8 cellular contexts compared by ENCODE assay signal in the genomic region with DNA sequence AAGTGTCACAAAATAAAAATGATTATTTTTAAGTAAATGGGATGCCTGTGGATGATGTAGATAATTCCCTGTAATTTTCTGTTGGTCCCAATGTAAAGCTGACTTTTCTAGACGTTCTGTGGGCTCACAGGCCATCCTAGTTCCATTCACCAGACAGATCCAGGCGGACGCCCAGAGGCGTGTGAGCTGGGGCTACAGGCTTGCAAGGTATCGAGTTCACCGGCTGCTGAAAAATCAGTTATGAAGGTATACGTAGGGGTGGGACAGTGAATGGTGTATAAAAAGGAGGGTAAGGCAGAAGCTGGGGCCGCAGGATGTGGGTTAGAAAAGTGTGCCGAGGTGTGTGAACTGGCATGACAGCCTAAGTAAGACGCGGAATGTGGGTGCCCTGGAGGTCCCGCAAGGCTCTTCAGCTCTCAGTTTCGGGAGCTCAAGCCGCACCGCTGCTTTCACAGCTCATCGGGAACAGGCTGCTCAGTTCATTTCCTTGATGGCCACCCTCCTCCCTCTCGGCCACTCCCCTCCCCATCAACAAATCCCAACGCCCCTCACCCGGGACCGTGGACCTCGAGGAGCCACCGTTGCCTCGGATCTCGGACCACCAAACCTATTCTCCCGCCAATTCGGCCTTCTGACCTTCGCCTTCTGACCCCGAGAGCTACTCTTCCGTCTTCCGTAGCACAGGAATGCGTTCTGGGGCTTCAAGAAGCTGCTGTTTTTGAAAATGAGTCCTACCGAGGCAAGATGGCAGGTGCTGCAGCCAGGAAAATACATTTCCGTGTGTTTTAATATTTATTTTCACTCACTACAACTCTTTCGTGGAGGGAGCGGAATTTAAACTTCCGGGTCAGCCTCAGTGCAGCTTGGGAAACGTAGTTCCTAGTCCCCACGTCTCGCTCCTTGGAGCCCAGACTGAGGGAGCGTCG. TPM values are rescaled to one million over a fixed set of nuclear protein-coding genes. Genes with fewer than 3 reads are reported as not detected.
DNase-seq lines count a peak whose midpoint lies in the region; ATAC-seq lines count a peak whose summit lies in the region.

A gene with protein sequence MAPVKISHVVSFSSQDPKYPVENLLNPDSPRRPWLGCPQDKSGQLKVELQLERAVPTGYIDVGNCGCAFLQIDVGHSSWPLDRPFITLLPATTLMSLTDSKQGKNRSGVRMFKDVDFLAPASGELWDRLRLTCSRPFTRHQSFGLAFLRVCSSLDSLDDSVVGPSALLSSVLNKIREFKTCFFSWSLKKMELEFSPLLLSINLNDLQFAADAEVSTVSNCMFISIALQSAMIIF (minus strand): TSS at position 782 of the 926 bp plus-strand sequence. CDS start 5,241 bp downstream, outside the sequence.

- H3K9me3 ChIP-seq in esophagus (ENCODE audit: control insufficient read depth in 2 of 2, insufficient read depth in 1 of 2, low read depth in 1 of 2, low read length in 1 of 2), result no peaks in the 10 kb centered on the region
- no peaks in the 10 kb centered on the region for H3K9me3 ChIP-seq in naive thymus-derived CD4-positive, alpha-beta T cell (ENCODE audit: control insufficient read depth in 2 of 3, low read length in 3 of 3)

- 1% methylated on average over 41 of the region's 41 CpGs for WGBS in esophagus, 2 donors

- peak within 1 kb of the TSS; percentile 94 to 100 (median 98) for H3K27ac Mint-ChIP-seq in naive thymus-derived CD4-positive, alpha-beta T cell
- peak within 1 kb of the TSS; percentile 100 for H3K27ac Mint-ChIP-seq in stimulated activated naive CD8-positive, alpha-beta T cell treated with anti-CD3 and anti-CD28 coated beads, Interleukin-15, Interleukin-2, amounts not matched to agents 100 ng/mL and 50 ng/mL, for 24 hours

- H3K27ac ChIP-seq in esophagus (ENCODE audit: low read depth in 2 of 2, low read length in 1 of 2), result peak within 1 kb of the TSS; percentile 88 to 98
- H3K27ac ChIP-seq in naive thymus-derived CD4-positive, alpha-beta T cell (ENCODE audit: low read depth, low read length), result peak within 1 kb of the TSS; percentile 88

- ATAC-seq in GM21390 (IDR thresholded peaks at IDR 0.05; ENCODE audit: unreplicated experiment), result peak; percentile 66
- ATAC-seq in naive thymus-derived CD4-positive, alpha-beta T cell, result peak; percentile 90

- DNase-seq in DMS 273 treated with DMSO at 0.1 percent for 48 hours (lab: John Stamatoyannopoulos, UW) (peak; percentile 82), HT1080 (ENCODE audit: low read depth) (peak; percentile 88), NOMO-1 (lab: John Stamatoyannopoulos, UW; ENCODE audit: unreplicated experiment in 2 of 2) (peak; percentile 86 to 96)
- peak; percentile 85 for DNase-seq in activated CD8-positive, alpha-beta memory T cell treated with anti-CD3 and anti-CD28 coated beads, Interleukin-2, amount 50 U/mL, for 48 hours
- peak in 8 of 9 donors; percentile 47 to 89 (median 64) for DNase-seq in naive thymus-derived CD4-positive, alpha-beta T cell

- peaks cover 0 to 7% of the 10 kb centered on the region in 2 donors for H3K4me1 ChIP-seq in esophagus (ENCODE audit: control insufficient read depth in 2 of 2, insufficient read depth in 2 of 2, low read length in 1 of 2)
- H3K4me1 ChIP-seq in naive thymus-derived CD4-positive, alpha-beta T cell (ENCODE audit: control insufficient read depth in 2 of 2, insufficient read depth in 2 of 2, low read length in 2 of 2), result peaks cover 17 to 22% of the 10 kb centered on the region in 2 donors

- CTCF ChIA-PET in naive thymus-derived CD4-positive, alpha-beta T cell (lab: Charles Lee), result interaction anchor here (0.6 kb wide), 1 partner anchor 24 kb away, joined by 6 read pairs; no protein-coding TSS in a partner anchor

- POLR2A ChIA-PET in naive thymus-derived CD4-positive, alpha-beta T cell (lab: Charles Lee), result interaction anchor here (0.5 to 3.0 kb wide), 12 partner anchors 10 to 295 kb away, joined by 3 to 15 read pairs (median 5); a partner anchor contains a TSS

- intact Hi-C loops in naive thymus-derived CD4-positive, alpha-beta T cell (cut with micrococcal nuclease), result loop anchor here (1.0 to 2.0 kb wide), 11 partner anchors 112 to 1949 kb away; a partner anchor contains a TSS

- H3K27me3 Mint-ChIP-seq in naive thymus-derived CD4-positive, alpha-beta T cell, result no peaks in the 10 kb centered on the region
- no peaks in the 10 kb centered on the region for H3K27me3 Mint-ChIP-seq in stimulated activated naive CD8-positive, alpha-beta T cell treated with anti-CD3 and anti-CD28 coated beads, Interleukin-15, Interleukin-2, amounts not matched to agents 100 ng/mL and 50 ng/mL, for 24 hours

- H3K9me3 Mint-ChIP-seq in naive thymus-derived CD4-positive, alpha-beta T cell, result peaks cover 0 to 1% (median 0%) of the 10 kb centered on the region in 11 donors
- H3K9me3 Mint-ChIP-seq in stimulated activated naive CD8-positive, alpha-beta T cell treated with anti-CD3 and anti-CD28 coated beads, Interleukin-15, Interleukin-2, amounts not matched to agents 100 ng/mL and 50 ng/mL, for 24 hours, result no peaks in the 10 kb centered on the region

- H3K36me3 ChIP-seq in esophagus (ENCODE audit: control insufficient read depth in 2 of 2, insufficient read depth in 2 of 2, low read length in 1 of 2), result no peaks in the 10 kb centered on the region
- H3K36me3 ChIP-seq in naive thymus-derived CD4-positive, alpha-beta T cell (ENCODE audit: control insufficient read depth in 2 of 3, insufficient read depth in 3 of 3, low read length in 3 of 3), result peaks cover 0 to 15% (median 0%) of the 10 kb centered on the region in 3 experiments

- H3K36me3 Mint-ChIP-seq in naive thymus-derived CD4-positive, alpha-beta T cell, result peaks cover 0 to 8% (median 0%) of the 10 kb centered on the region in 5 donors
- peaks cover 16% of the 10 kb centered on the region for H3K36me3 Mint-ChIP-seq in stimulated activated naive CD8-positive, alpha-beta T cell treated with anti-CD3 and anti-CD28 coated beads, Interleukin-15, Interleukin-2, amounts not matched to agents 100 ng/mL and 50 ng/mL, for 24 hours (ENCODE audit: low read depth)

- peak within 1 kb of the TSS; percentile 77 to 96 for H3K4me3 ChIP-seq in esophagus (ENCODE audit: low read depth in 1 of 2, low read length in 2 of 2)
- peak within 1 kb of the TSS; percentile 97 for H3K4me3 ChIP-seq in naive thymus-derived CD4-positive, alpha-beta T cell (ENCODE audit: low read length)

- peak within 1 kb of the TSS; percentile 92 to 100 (median 98) for H3K4me3 Mint-ChIP-seq in naive thymus-derived CD4-positive, alpha-beta T cell
- peak within 1 kb of the TSS; percentile 97 for H3K4me3 Mint-ChIP-seq in stimulated activated naive CD8-positive, alpha-beta T cell treated with anti-CD3 and anti-CD28 coated beads, Interleukin-15, Interleukin-2, amounts not matched to agents 100 ng/mL and 50 ng/mL, for 24 hours

- H3K27me3 ChIP-seq in esophagus (ENCODE audit: control insufficient read depth in 1 of 2, insufficient read depth in 2 of 2, low read length in 2 of 2), result no peaks in the 10 kb centered on the region
- H3K27me3 ChIP-seq in naive thymus-derived CD4-positive, alpha-beta T cell (ENCODE audit: control insufficient read depth in 2 of 2, insufficient read depth in 2 of 2, low read length in 2 of 2), result no peaks in the 10 kb centered on the region

- peaks cover 23 to 65% (median 56%) of the 10 kb centered on the region in 7 donors for H3K4me1 Mint-ChIP-seq in naive thymus-derived CD4-positive, alpha-beta T cell
- peaks cover 52% of the 10 kb centered on the region for H3K4me1 Mint-ChIP-seq in stimulated activated naive CD8-positive, alpha-beta T cell treated with anti-CD3 and anti-CD28 coated beads, Interleukin-15, Interleukin-2, amounts not matched to agents 100 ng/mL and 50 ng/mL, for 24 hours (ENCODE audit: low read depth)

RNA-seq across cellular contexts. Expression of the gene that starts here (rescaled TPM):
- 4.8 and 4.9 TPM in 2 replicates for total RNA-seq in HT1080 (2014; rRNA removed; shearing (Covaris generic))
- polyA plus RNA-seq in HT1080 (2015; cell fraction: cytosol; rRNA removed), result 2.6 and 4.4 TPM in 2 replicates
- 6.8 and 9.0 TPM in 2 replicates for polyA plus RNA-seq in HT1080 (2015; cell fraction: nucleus; rRNA removed)
- 1 to 10 TPM; 1.9 to 4.7 TPM for polyA plus RNA-seq in esophagus
- total RNA-seq in naive thymus-derived CD4-positive, alpha-beta T cell, result 10 to 100 TPM; 18.8 to 27.2 (median 24.3) TPM
- polyA plus RNA-seq in naive thymus-derived CD4-positive, alpha-beta T cell, result 1 to 10 TPM; 5.0 to 8.8 TPM

Comparison
In these comparisons a context has a peak if more than half of its experiments do, and no peak if none do; other contexts are left out.
1. Peak in every context shown above with its lines: DNase-seq, ATAC-seq, H3K4me3 ChIP-seq and H3K27ac ChIP-seq.